10 cellular contexts compared by ENCODE assay signal in the genomic region with DNA sequence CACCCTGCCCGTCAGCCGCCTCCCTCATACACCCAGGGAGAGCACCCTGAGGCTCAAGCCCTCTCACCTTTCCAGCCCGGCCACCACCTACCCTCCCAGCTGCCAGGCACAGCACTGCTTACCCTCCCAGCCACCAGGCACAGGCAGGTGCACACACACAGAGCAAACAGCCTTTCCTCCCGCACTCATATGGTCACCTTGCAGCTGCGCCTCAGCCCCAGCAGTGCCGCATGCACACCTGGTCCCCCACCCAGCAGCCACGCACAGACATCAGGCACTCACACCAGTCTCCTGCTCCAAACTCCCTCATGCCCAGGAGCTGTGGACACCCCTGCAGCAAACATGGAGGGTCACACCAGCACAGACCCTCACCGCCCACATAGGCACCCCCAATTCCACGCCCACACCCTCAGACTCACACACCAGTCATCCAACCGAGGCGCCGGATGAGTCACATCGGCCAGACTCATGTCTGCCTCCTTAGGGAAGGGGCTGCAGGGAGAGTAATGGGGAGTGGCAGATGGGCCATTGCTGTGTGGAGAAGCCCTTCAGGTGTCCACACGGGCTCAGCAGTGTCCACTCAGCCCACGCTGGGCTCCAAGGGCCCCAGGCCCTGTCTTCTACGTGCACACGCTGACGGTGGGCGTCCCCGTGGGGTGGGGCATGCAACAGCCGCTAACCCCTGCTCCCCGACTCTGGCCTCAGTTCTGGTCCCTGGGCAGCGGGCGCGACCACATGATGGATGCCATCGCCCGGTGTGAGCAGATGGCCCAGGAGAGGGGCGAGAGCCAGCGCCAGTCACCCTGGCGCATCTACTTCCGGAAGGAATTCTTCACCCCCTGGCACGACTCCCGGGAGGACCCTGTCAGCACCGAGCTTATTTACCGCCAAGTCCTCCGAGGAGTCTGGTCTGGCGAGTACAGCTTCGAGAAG. TPM values are rescaled to one million over a fixed set of nuclear protein-coding genes. Genes with fewer than 3 reads are reported as not detected.
DNase-seq lines count a peak whose midpoint lies in the region; ATAC-seq and TF ChIP-seq lines count a peak whose summit lies in the region.
"Had no signal": no experiment of that assay in that cellular context is flagged by ENCODE, and none has a peak within 500 bp of the region (broad histone marks: within the 10 kb centered on the region; RNA-seq: fewer than 3 reads in every experiment).

No MANE protein-coding gene starts in this region.

- peaks cover 15% of the 10 kb centered on the region for H3K79me2 ChIP-seq in DND-41 (ENCODE audit: insufficient read depth, low read length)
- no peaks in the 10 kb centered on the region for H3K79me2 ChIP-seq in GM23338 (replicated peaks; ENCODE audit: insufficient read depth)

- POLR2A ChIA-PET in IMR-90 (lab: Charles Lee; ENCODE audit: unreplicated experiment): no interaction called here

- H2BK15ac ChIP-seq in IMR-90 (ENCODE audit: low read depth, low read length): 0 out of 3 replicates have a peak overlapping the region, but pooled peaks have one; percentile 0

- no peak overlapping the region for H3K18ac ChIP-seq in IMR-90 (ENCODE audit: low read depth, low read length)

- H4K20me1 ChIP-seq in DND-41 (ENCODE audit: insufficient read depth, low read length) (no peaks in the 10 kb centered on the region), IMR-90 (ENCODE audit: insufficient read depth, low read length) (no peaks in the 10 kb centered on the region), GM23338 (replicated peaks; ENCODE audit: insufficient read depth) (no peaks in the 10 kb centered on the region)

- H4K91ac ChIP-seq in IMR-90 (ENCODE audit: insufficient read depth, low read depth, low read length): peak overlapping the region; percentile 49

- H3K36me3 Mint-ChIP-seq in neural crest cell (ENCODE audit: low read depth) (no peaks in the 10 kb centered on the region), GM23338 (ENCODE audit: low read depth) (no peaks in the 10 kb centered on the region)

- H3K36me3 ChIP-seq in DND-41 (ENCODE audit: insufficient read depth, low read length): peaks cover 67% of the 10 kb centered on the region
- no peaks in the 10 kb centered on the region for H3K36me3 ChIP-seq in IMR-90 (ENCODE audit: control insufficient read depth, insufficient read depth, low read length)
- no peaks in the 10 kb centered on the region for H3K36me3 ChIP-seq in adipocyte (ENCODE audit: control insufficient read depth, insufficient read depth, low read length, severe bottlenecking)
- H3K36me3 ChIP-seq in GM23338 (ENCODE audit: insufficient read depth): no peaks in the 10 kb centered on the region

- H3K27me3 ChIP-seq in DND-41 (ENCODE audit: insufficient read depth, low read length, poor library complexity) (no peaks in the 10 kb centered on the region), IMR-90 (ENCODE audit: control insufficient read depth, insufficient read depth, low read length) (no peaks in the 10 kb centered on the region; the same call in 1 of the 2 replicates), adipocyte (replicated peaks; ENCODE audit: control insufficient read depth, insufficient read depth, low read length) (no peaks in the 10 kb centered on the region), GM23338 (ENCODE audit: insufficient read depth) (no peaks in the 10 kb centered on the region)

- H2AK5ac ChIP-seq in IMR-90 (ENCODE audit: low read depth, low read length): peak overlapping the region; percentile 75

- no peaks in the 10 kb centered on the region for H3F3A ChIP-seq in GM23338 (replicated peaks; ENCODE audit: low read depth)

- H3K9me1 ChIP-seq in IMR-90 (ENCODE audit: insufficient read depth, low read length): peaks cover 6% of the 10 kb centered on the region; the same call in 1 of the 2 replicates

- H4K5ac ChIP-seq in IMR-90 (ENCODE audit: low read depth, low read length): no peak overlapping the region

- H3K4me1 ChIP-seq in DND-41 (ENCODE audit: insufficient read depth, low read length): peaks cover 81% of the 10 kb centered on the region
- peaks cover 5% of the 10 kb centered on the region for H3K4me1 ChIP-seq in IMR-90 (ENCODE audit: control insufficient read depth, insufficient read depth, low read length)
- H3K4me1 ChIP-seq in adipocyte (ENCODE audit: control insufficient read depth, insufficient read depth, low read length): no peaks in the 10 kb centered on the region
- no peaks in the 10 kb centered on the region for H3K4me1 ChIP-seq in GM23338 (ENCODE audit: insufficient read depth)

- BruUV-seq in IMR-90 (replicated peaks; lab: Mats Ljungman, UMichigan): no TSS peak

- H3K4me3 ChIP-seq in DND-41 (ENCODE audit: low read depth in 1 of 2, low read length in 2 of 2): no peak overlapping the region
- no peak overlapping the region for H3K4me3 ChIP-seq in IMR-90 (ENCODE audit: insufficient read depth, low read depth, low read length)
- H3K4me3 ChIP-seq in adipocyte (ENCODE audit: low read length): no peak overlapping the region
- no peak overlapping the region for H3K4me3 ChIP-seq in GM23338

- peak overlapping the region; percentile 85 for H3K27ac ChIP-seq in DND-41 (ENCODE audit: low read length)
- no peak overlapping the region for H3K27ac ChIP-seq in IMR-90 (ENCODE audit: insufficient read depth, low read length)
- H3K27ac ChIP-seq in GM23338 (ENCODE audit: low read depth): no peak overlapping the region

- H3K4me3 Mint-ChIP-seq in neural crest cell: no peak overlapping the region
- H3K4me3 Mint-ChIP-seq in GM23338: no peak overlapping the region

- H2BK5ac ChIP-seq in IMR-90 (ENCODE audit: low read depth, low read length, poor library complexity, severe bottlenecking): peak overlapping the region; percentile 38

- peak overlapping the region; percentile 65 for H2BK120ac ChIP-seq in IMR-90 (ENCODE audit: low read depth, low read length)

- in situ Hi-C loops in IMR-90 (cut with MboI; ENCODE audit: low sequenced_read_pairs): no loop called here

- H3K14ac ChIP-seq in IMR-90 (replicated peaks; ENCODE audit: low read depth, low read length): 0 out of 2 replicates have a peak overlapping the region, but pooled peaks have one; percentile 62

- peak overlapping the region; percentile 27 for H3K27ac Mint-ChIP-seq in neural crest cell (ENCODE audit: unreplicated experiment)
- no peak overlapping the region for H3K27ac Mint-ChIP-seq in GM23338

- peak overlapping the region; percentile 82 for H2BK20ac ChIP-seq in IMR-90 (ENCODE audit: low read depth, low read length)

- CTCF ChIA-PET in IMR-90 (lab: Yijun Ruan, JAX): no interaction called here

- TF ChIP-seq CTCF in DND-41 (IDR thresholded peaks at IDR 0.05; ENCODE audit: borderline replicate concordance, extremely low read depth, low read length, poor library complexity, severe bottlenecking) (no peak), IMR-90 (conservative IDR thresholded peaks at IDR 0.05; ENCODE audit: low read depth, low read length) (no peak), neural crest cell (conservative IDR thresholded peaks at IDR 0.05) (no peak), GM23338 (conservative IDR thresholded peaks at IDR 0.05; ENCODE audit: low read depth in 2 of 2) (no peak)

- dilution Hi-C loops in IMR-90 (cut with HindIII; ENCODE audit: low sequenced_read_pairs, unreplicated experiment): no loop called here

- H3K9me3 Mint-ChIP-seq in neural crest cell (no peaks in the 10 kb centered on the region), GM23338 (no peaks in the 10 kb centered on the region)

- DNase-seq in DND-41 (peak; percentile 72), IMR-90 (peak; percentile 64), adipocyte (ENCODE audit: low read depth) (peak; percentile 19), neural crest cell (ENCODE audit: low read depth, low spot score) (no peak), GM23338 (ENCODE audit: low spot score) (no peak), activated gamma-delta T cell treated with Interleukin-2 at 50 U/mL for 16 hours (no peak), anterior cingulate cortex (lab: John Stamatoyannopoulos, UW) (no peak)
- DNase-seq: KBM-7 had no signal

- H3K79me1 ChIP-seq in IMR-90 (ENCODE audit: low read depth in 1 of 2, low read length in 2 of 2): no peaks in the 10 kb centered on the region

- H3K4me2 ChIP-seq in DND-41 (ENCODE audit: insufficient read depth, low read length) (no peak overlapping the region), IMR-90 (ENCODE audit: low read depth, low read length) (no peak overlapping the region), GM23338 (no peak overlapping the region)

- no peak overlapping the region for H3K56ac ChIP-seq in IMR-90 (ENCODE audit: extremely low read depth, insufficient read depth, low read length)

- H3K23ac ChIP-seq in IMR-90 (ENCODE audit: low read depth, low read length): no peak overlapping the region

- H3K4me1 Mint-ChIP-seq in neural crest cell: no peaks in the 10 kb centered on the region
- H3K4me1 Mint-ChIP-seq in GM23338: peaks cover 3% of the 10 kb centered on the region; the same call in 2 of the 3 replicates

- TF ChIP-seq RAD21 in IMR-90 (IDR thresholded peaks at IDR 0.05; ENCODE audit: low read length): no peak

- H3K9ac ChIP-seq in DND-41 (ENCODE audit: low read depth, low read length) (peak overlapping the region; percentile 41; the same call in 1 of the 2 replicates), IMR-90 (ENCODE audit: low read depth, low read length) (no peak overlapping the region), adipocyte (ENCODE audit: low read length) (no peak overlapping the region)

- peak overlapping the region; percentile 18 for H2AK9ac ChIP-seq in IMR-90 (replicated peaks; ENCODE audit: low read depth, low read length, poor library complexity)

- no peak for TF ChIP-seq POLR2A in IMR-90 (IDR thresholded peaks at IDR 0.05; ENCODE audit: low read depth, low read length)

- H3K27me3 Mint-ChIP-seq in neural crest cell (ENCODE audit: low read depth) (no peaks in the 10 kb centered on the region), GM23338 (ENCODE audit: insufficient read depth, low read depth, poor library complexity) (peaks cover 2% of the 10 kb centered on the region)

- H2AFZ ChIP-seq in DND-41 (ENCODE audit: low read depth, low read length): no peak overlapping the region
- peak overlapping the region; percentile 78 for H2AFZ ChIP-seq in IMR-90 (replicated peaks; ENCODE audit: low read length, poor library complexity)
- H2AFZ ChIP-seq in GM23338: no peak overlapping the region

- no peaks in the 10 kb centered on the region for H3K9me2 ChIP-seq in GM23338 (ENCODE audit: insufficient read depth)

- WGBS in IMR-90 (ENCODE audit: extremely low coverage in 2 of 2, insufficient read length in 1 of 2), 2 experiments: 89% methylated on average over 10 of the region's 38 CpGs; no CpG with 5 or more reads in 1 of the 2 experiments

- no peaks in the 10 kb centered on the region for H3K9me3 ChIP-seq in DND-41 (ENCODE audit: insufficient read depth, low read length, severe bottlenecking)
- no peaks in the 10 kb centered on the region for H3K9me3 ChIP-seq in IMR-90 (ENCODE audit: control insufficient read depth, insufficient read depth, low read length)
- no peaks in the 10 kb centered on the region for H3K9me3 ChIP-seq in adipocyte (ENCODE audit: control insufficient read depth, low read length)

- peak overlapping the region in 1 of 2 experiments; percentile 48; a peak in 1 of 4 replicates for H4K8ac ChIP-seq in IMR-90 (ENCODE audit: low read depth in 2 of 2, low read length in 2 of 2)

- intact Hi-C loops in IMR-90 (cut with micrococcal nuclease): loop anchor here (2.0 kb wide), 1 partner anchor 15 kb away; no protein-coding TSS in a partner anchor

- ATAC-seq in DND-41 (ENCODE audit: insufficient read depth, low read depth) (peak; percentile 13), IMR-90 (ENCODE audit: low read depth) (peak; percentile 83), GM21528 (IDR thresholded peaks at IDR 0.05; ENCODE audit: low FRiP score, unreplicated experiment) (no peak), GM23338 (no peak)

- peak overlapping the region; percentile 71 for H3K4ac ChIP-seq in IMR-90 (ENCODE audit: low read depth, low read length)

RNA-seq across cellular contexts. Expression of a gene that starts 22.3 kb away (rescaled TPM):
- total RNA-seq in IMR-90 (2012; rRNA removed): not detected in 2 replicates
- not detected in 2 replicates for polyA plus RNA-seq in IMR-90 (2012; rRNA removed)
- polyA plus RNA-seq in IMR-90 (2012; cell fraction: cytosol; rRNA removed): not detected in 2 replicates
- polyA plus RNA-seq in IMR-90 (2012; cell fraction: nucleus; rRNA removed; ENCODE audit: low replicate concordance): 0.04 TPM in 1 of 2 replicates, not detected in the other
- 6.4 and 7.7 TPM in 2 replicates for total RNA-seq in neural crest cell
- total RNA-seq in GM23338 (2014; rRNA removed; shearing (Covaris generic)): not detected in 2 replicates
- polyA plus RNA-seq in GM23338 (2016; fragmentation: Nextera tagmentation; extraction: Ambion mirVana): not detected in 2 replicates
- total RNA-seq: lung microvascular endothelial cell had no signal

RNA-seq across cellular contexts. Expression of a gene that starts 51.7 kb away (rescaled TPM):
- total RNA-seq in IMR-90 (2012; rRNA removed) (1.1 and 1.3 TPM in 2 replicates), neural crest cell (7.6 and 8.8 TPM in 2 replicates)
- polyA plus RNA-seq in IMR-90 (2012; rRNA removed) (17.8 and 18.8 TPM in 2 replicates), GM23338 (2016; fragmentation: Nextera tagmentation; extraction: Ambion mirVana) (2.6 and 3.5 TPM in 2 replicates)
- 22.3 and 23.6 TPM in 2 replicates for polyA plus RNA-seq in IMR-90 (2012; cell fraction: cytosol; rRNA removed)
- 69.0 and 120 TPM in 2 replicates for polyA plus RNA-seq in IMR-90 (2012; cell fraction: nucleus; rRNA removed; ENCODE audit: low replicate concordance)
- total RNA-seq in GM23338 (2014; rRNA removed; shearing (Covaris generic)): 1.3 and 1.6 TPM in 2 replicates

Comparison
In these comparisons a context has a peak if more than half of its experiments do, and no peak if none do; other contexts are left out.
1. ATAC-seq: peak in DND-41 (single experiment) and IMR-90 (single experiment); none in GM21528 (single experiment) and GM23338 (single experiment).
2. DNase-seq: peak in DND-41 (single experiment), IMR-90 (single experiment) and adipocyte (single experiment); none in neural crest cell (single experiment), GM23338 (single experiment), activated gamma-delta T cell treated with Interleukin-2 at 50 U/mL for 16 hours (single experiment) and anterior cingulate cortex (0 of 58).